Comparison of ENCODE assay signal across 8 cellular contexts in genomic region chr13:40221460-40222201, GRCh38.
DNase-seq lines count a peak whose midpoint lies in the region; ATAC-seq and TF ChIP-seq lines count a peak whose summit lies in the region.

No MANE protein-coding gene starts in this region.

- DNase-seq in NB4 (ENCODE audit: low read depth) (peak; percentile 27), kidney epithelial cell (ENCODE audit: low read depth) (peak; percentile 83), NCI-H2081 treated with DMSO at 0.1 percent for 48 hours (lab: John Stamatoyannopoulos, UW) (no peak), G401 (ENCODE audit: low spot score) (no peak), occipital lobe (lab: John Stamatoyannopoulos, UW) (no peak), NCI-H1436 treated with DMSO at 0.1 percent for 48 hours (lab: John Stamatoyannopoulos, UW) (no peak)
- DNase-seq in activated naive CD8-positive, alpha-beta T cell treated with anti-CD3 and anti-CD28 coated beads, Interleukin-2, amount 10 ng/mL, durations not matched to agents 7 days and 5 days, result no peak

- TF ChIP-seq POLR2A in NB4 (IDR thresholded peaks at IDR 0.05; ENCODE audit: extremely low read depth, insufficient read length), result no peak

- no peaks in the 10 kb centered on the region for H3K36me3 ChIP-seq in kidney epithelial cell (ENCODE audit: control insufficient read depth, insufficient read depth, low read length)

- H3K4me1 Mint-ChIP-seq in activated naive CD8-positive, alpha-beta T cell treated with anti-CD3 and anti-CD28 coated beads, Interleukin-2, amount 10 ng/mL, durations not matched to agents 7 days and 5 days, result peaks cover 27% of the 10 kb centered on the region
- H3K4me1 Mint-ChIP-seq in stimulated activated naive CD8-positive, alpha-beta T cell treated with anti-CD3 and anti-CD28 coated beads, Interleukin-15, Interleukin-2, amounts not matched to agents 100 ng/mL and 50 ng/mL, for 24 hours (ENCODE audit: low read depth), result peaks cover 55% of the 10 kb centered on the region

- no peak overlapping the region for H3K4me3 ChIP-seq in NB4 (ENCODE audit: low read depth, low read length)
- no peak overlapping the region for H3K4me3 ChIP-seq in kidney epithelial cell (ENCODE audit: low read depth, low read length)

- no peak for TF ChIP-seq CTCF in NB4 (IDR thresholded peaks at IDR 0.05; ENCODE audit: low read depth, low read length)
- TF ChIP-seq CTCF in kidney epithelial cell (IDR thresholded peaks at IDR 0.05; ENCODE audit: insufficient read depth, low read length, poor library complexity, severe bottlenecking), result no peak

- H3K9me3 Mint-ChIP-seq in activated naive CD8-positive, alpha-beta T cell treated with anti-CD3 and anti-CD28 coated beads, Interleukin-2, amount 10 ng/mL, durations not matched to agents 7 days and 5 days, result peaks cover 5% of the 10 kb centered on the region
- no peaks in the 10 kb centered on the region for H3K9me3 Mint-ChIP-seq in stimulated activated naive CD8-positive, alpha-beta T cell treated with anti-CD3 and anti-CD28 coated beads, Interleukin-15, Interleukin-2, amounts not matched to agents 100 ng/mL and 50 ng/mL, for 24 hours

- peak overlapping the region; percentile 57 for H3K4me3 Mint-ChIP-seq in activated naive CD8-positive, alpha-beta T cell treated with anti-CD3 and anti-CD28 coated beads, Interleukin-2, amount 10 ng/mL, durations not matched to agents 7 days and 5 days
- peak overlapping the region; percentile 28 for H3K4me3 Mint-ChIP-seq in stimulated activated naive CD8-positive, alpha-beta T cell treated with anti-CD3 and anti-CD28 coated beads, Interleukin-15, Interleukin-2, amounts not matched to agents 100 ng/mL and 50 ng/mL, for 24 hours

- no peaks in the 10 kb centered on the region for H3K27me3 ChIP-seq in kidney epithelial cell (ENCODE audit: control insufficient read depth, insufficient read depth, low read length)

- ATAC-seq in activated naive CD8-positive, alpha-beta T cell treated with anti-CD3 and anti-CD28 coated beads, Interleukin-2, amount 10 ng/mL, durations not matched to agents 7 days and 5 days (ENCODE audit: low read depth), result peak; percentile 60

- peaks cover 5% of the 10 kb centered on the region for H3K36me3 Mint-ChIP-seq in activated naive CD8-positive, alpha-beta T cell treated with anti-CD3 and anti-CD28 coated beads, Interleukin-2, amount 10 ng/mL, durations not matched to agents 7 days and 5 days
- peaks cover 6% of the 10 kb centered on the region for H3K36me3 Mint-ChIP-seq in stimulated activated naive CD8-positive, alpha-beta T cell treated with anti-CD3 and anti-CD28 coated beads, Interleukin-15, Interleukin-2, amounts not matched to agents 100 ng/mL and 50 ng/mL, for 24 hours (ENCODE audit: low read depth)

- H3K27ac Mint-ChIP-seq in activated naive CD8-positive, alpha-beta T cell treated with anti-CD3 and anti-CD28 coated beads, Interleukin-2, amount 10 ng/mL, durations not matched to agents 7 days and 5 days, result peak overlapping the region; percentile 82
- H3K27ac Mint-ChIP-seq in stimulated activated naive CD8-positive, alpha-beta T cell treated with anti-CD3 and anti-CD28 coated beads, Interleukin-15, Interleukin-2, amounts not matched to agents 100 ng/mL and 50 ng/mL, for 24 hours, result peak overlapping the region; percentile 82

- POLR2A ChIA-PET in activated naive CD8-positive, alpha-beta T cell treated with anti-CD3 and anti-CD28 coated beads, Interleukin-2, amount 10 ng/mL, durations not matched to agents 7 days and 5 days (lab: Charles Lee), result interaction anchor here (0.9 to 1.1 kb wide), 2 partner anchors 18 to 31 kb away, joined by 3 to 4 read pairs; no protein-coding TSS in a partner anchor

- no peaks in the 10 kb centered on the region for H3K27me3 Mint-ChIP-seq in activated naive CD8-positive, alpha-beta T cell treated with anti-CD3 and anti-CD28 coated beads, Interleukin-2, amount 10 ng/mL, durations not matched to agents 7 days and 5 days
- no peaks in the 10 kb centered on the region for H3K27me3 Mint-ChIP-seq in stimulated activated naive CD8-positive, alpha-beta T cell treated with anti-CD3 and anti-CD28 coated beads, Interleukin-15, Interleukin-2, amounts not matched to agents 100 ng/mL and 50 ng/mL, for 24 hours

- in situ Hi-C loops in G401 (cut with HindIII; ENCODE audit: low sequenced_read_pairs), result no loop called here

Comparison
In these comparisons a context has a peak if more than half of its experiments do, and no peak if none do; other contexts are left out.
1. DNase-seq: peak in NB4 (single experiment) and kidney epithelial cell (single experiment); none in activated naive CD8-positive, alpha-beta T cell treated with anti-CD3 and anti-CD28 coated beads, Interleukin-2, amount 10 ng/mL, durations not matched to agents 7 days and 5 days (single experiment), NCI-H2081 treated with DMSO at 0.1 percent for 48 hours (single experiment), G401 (single experiment), occipital lobe (single experiment) and NCI-H1436 treated with DMSO at 0.1 percent for 48 hours (single experiment).